In the genomic region with DNA sequence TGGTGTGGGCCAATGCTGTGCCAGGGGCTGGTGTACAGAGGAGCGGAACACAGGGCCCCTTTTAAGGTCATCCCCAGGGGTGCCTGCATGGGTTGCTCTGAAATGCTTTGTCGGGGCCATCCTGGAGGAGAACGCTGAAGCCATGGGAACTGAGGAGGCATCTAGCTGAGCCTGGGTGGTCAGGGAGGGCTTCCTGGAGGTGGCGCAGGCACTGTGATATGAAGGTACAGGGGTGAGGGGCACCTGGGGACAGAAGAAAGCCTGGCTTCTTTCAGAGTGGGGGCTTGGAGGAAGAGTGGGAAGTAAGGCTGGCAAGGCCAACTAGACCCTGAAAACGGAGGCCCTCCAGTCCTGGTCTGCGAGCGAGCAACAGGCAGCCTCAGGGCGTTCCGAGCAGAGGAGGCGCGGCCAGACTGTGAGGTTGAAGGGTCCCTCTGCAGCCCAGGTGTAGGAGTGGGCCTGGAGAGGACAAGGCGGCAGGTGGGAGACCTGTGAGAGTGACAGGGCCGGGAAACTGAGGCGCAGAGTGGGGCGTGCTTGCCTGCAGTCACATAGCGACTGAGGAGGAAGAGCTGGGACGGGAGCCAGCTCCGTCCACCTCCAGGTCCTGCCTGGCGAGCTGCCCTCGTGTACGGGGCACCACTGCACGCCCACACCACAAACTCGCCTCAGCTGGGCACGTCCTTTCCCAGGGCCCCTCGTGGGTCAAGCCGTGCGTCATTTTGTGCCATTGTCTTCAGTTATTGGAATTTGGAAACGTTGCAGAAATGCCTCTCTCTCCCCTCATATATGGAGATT, we compare ENCODE assay signal across 21 cellular contexts. TPM values are rescaled to one million over a fixed set of nuclear protein-coding genes. Genes with fewer than 3 reads are reported as not detected.
A peak's percentile ranks its signal among the peaks of the same experiment; 100 is the strongest.
DNase-seq lines count a peak whose midpoint lies in the region; ATAC-seq and TF ChIP-seq lines count a peak whose summit lies in the region.
"Had no signal": no experiment of that assay in that cellular context is flagged by ENCODE, and none has a peak within 500 bp of the region (broad histone marks: within the 10 kb centered on the region; RNA-seq: fewer than 3 reads in every experiment).

No MANE protein-coding gene starts in this region.

- no peak overlapping the region for H3K9ac ChIP-seq in BLaER1

- H4K20me1 ChIP-seq in BLaER1 = peaks cover 20% of the 10 kb centered on the region; the same call in 1 of the 2 replicates

- intact Hi-C loops in gastrocnemius medialis (cut with DNase I; ENCODE audit: low total_unique reads) = no loop called here

- no peak for ATAC-seq in gastrocnemius medialis
- ATAC-seq in HG03521 (IDR thresholded peaks at IDR 0.05; ENCODE audit: unreplicated experiment) = no peak
- ATAC-seq in GM21526 (IDR thresholded peaks at IDR 0.05; ENCODE audit: low FRiP score, unreplicated experiment) = no peak
- ATAC-seq: activated T-cell treated with anti-CD3 and anti-CD28 coated beads, Interleukin-2, amount 50 U/mL, for 4 hours had no signal

- H3K4me1 ChIP-seq in BLaER1 (peaks cover 82% of the 10 kb centered on the region), gastrocnemius medialis (no peaks in the 10 kb centered on the region)

- H3K9me3 ChIP-seq in BLaER1 (no peaks in the 10 kb centered on the region), gastrocnemius medialis (no peaks in the 10 kb centered on the region)
- H3K9me3 ChIP-seq: uterus had no signal

- no peak overlapping the region for H3K4me3 ChIP-seq in BLaER1
- H3K4me3 ChIP-seq in fibroblast of pulmonary artery (replicated peaks; ENCODE audit: low read depth, low read length) = no peak overlapping the region
- H3K4me3 ChIP-seq in gastrocnemius medialis = peak overlapping the region in 1 of 4 donors; percentile 12
- H3K4me3 ChIP-seq: uterus had no signal

- in situ Hi-C loops in gastrocnemius medialis (cut with MboI; ENCODE audit: low sequenced_read_pairs in 4 of 4) = no loop called here

- H3K4me2 ChIP-seq in BLaER1 = peak overlapping the region; percentile 43; the same call in 1 of the 2 replicates

- TF ChIP-seq CTCF in fibroblast of pulmonary artery (IDR thresholded peaks at IDR 0.05; ENCODE audit: low read length, missing control alignments) (no peak), gastrocnemius medialis (IDR thresholded peaks at IDR 0.05 in 4 of 5, conservative IDR thresholded peaks at IDR 0.05 in 1 of 5) (no peak)

- H3K36me3 ChIP-seq in BLaER1 (no peaks in the 10 kb centered on the region), gastrocnemius medialis (no peaks in the 10 kb centered on the region)
- H3K36me3 ChIP-seq: uterus had no signal

- DNase-seq in RPMI7951 (ENCODE audit: low read depth) = peak; percentile 32
- DNase-seq in fibroblast of pulmonary artery (ENCODE audit: low read depth) = peak; percentile 59
- no peak for DNase-seq in gastrocnemius medialis
- no peak for DNase-seq in activated CD4-positive, alpha-beta T cell treated with anti-CD3 and anti-CD28 coated beads, Interleukin-2, amount 50 U/mL, for 4 hours
- DNase-seq in iPS-NIHi7 (ENCODE audit: extremely low spot score) = no peak
- DNase-seq: activated CD8-positive, alpha-beta memory T cell treated with anti-CD3 and anti-CD28 coated beads for 24 hours; activated naive CD4-positive, alpha-beta T cell treated with Interleukin-2 at 50 U/mL for 16 hours; activated T-cell treated with anti-CD3 and anti-CD28 coated beads, Interleukin-2, amount 50 U/mL, for 4 hours; amygdala; CD4-positive, alpha-beta T cell; central memory CD4-positive, alpha-beta T cell; foreskin melanocyte; islet precursor cell; mesendoderm; naive B cell; NCI-H524; T-helper 9 cell; uterus had no signal

- H3K27ac ChIP-seq in BLaER1 (no peak overlapping the region), gastrocnemius medialis (peak overlapping the region; percentile 48 to 61 (median 55))
- H3K27ac ChIP-seq: uterus had no signal

- no peak for TF ChIP-seq POLR2A in gastrocnemius medialis (IDR thresholded peaks at IDR 0.05)

- H3K27me3 ChIP-seq in BLaER1 = peaks cover 20% of the 10 kb centered on the region
- peaks cover 5 to 22% (median 12%) of the 10 kb centered on the region in 3 donors for H3K27me3 ChIP-seq in gastrocnemius medialis
- H3K27me3 ChIP-seq: uterus had no signal

RNA-seq across cellular contexts. Expression of a gene that starts 4.1 kb away (rescaled TPM):
- 52.7 and 55.9 TPM in 2 replicates for total RNA-seq in RPMI7951 (2014; rRNA removed; shearing (Covaris generic))
- total RNA-seq in gastrocnemius medialis = 10 to 100 TPM; 28.9 to 45.7 (median 34.0) TPM

Comparison
In these comparisons a context has a peak if more than half of its experiments do, and no peak if none do; other contexts are left out.
1. DNase-seq: peak in RPMI7951 (single experiment) and fibroblast of pulmonary artery (single experiment); none in gastrocnemius medialis (0 of 2), activated CD4-positive, alpha-beta T cell treated with anti-CD3 and anti-CD28 coated beads, Interleukin-2, amount 50 U/mL, for 4 hours (0 of 2) and iPS-NIHi7 (single experiment).